ENCODE assay signal across 8 cellular contexts in the genomic region with DNA sequence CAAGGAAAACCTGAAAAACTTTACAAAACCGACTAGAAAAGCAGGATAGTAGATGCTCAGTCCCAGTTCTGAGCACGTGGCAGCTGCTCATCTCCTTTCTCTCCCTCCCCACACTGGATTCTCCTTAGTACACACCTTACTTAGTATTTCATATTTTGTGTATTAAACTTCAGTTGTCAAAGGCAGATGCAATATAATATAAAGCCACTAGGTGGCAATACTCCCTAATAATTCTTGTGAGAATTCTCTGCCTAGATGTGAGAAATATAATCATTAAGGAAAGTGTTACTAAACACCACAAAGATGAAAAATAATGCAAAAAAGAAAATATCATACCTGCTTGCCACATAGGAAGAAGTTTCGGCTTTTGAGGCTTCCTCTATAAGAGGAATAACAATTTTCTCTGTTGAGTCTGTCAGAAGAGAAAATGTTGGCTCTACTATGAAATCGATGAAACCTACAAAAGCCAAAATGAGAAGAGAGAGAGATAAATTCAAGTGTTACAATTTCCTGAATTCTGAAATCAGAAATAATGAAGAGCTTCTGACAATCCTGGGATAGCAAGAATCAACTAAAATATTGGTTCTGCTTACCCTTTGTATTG.
DNase-seq lines count a peak whose midpoint lies in the region; ATAC-seq lines count a peak whose summit lies in the region.

No MANE protein-coding gene starts in this region.

- H3K4me3 Mint-ChIP-seq in activated T-cell treated with anti-CD3 and anti-CD28 coated beads, Interleukin-2, amount 50 U/mL, for 4 hours: no peak overlapping the region

- H3K9ac ChIP-seq in neuronal stem cell (ENCODE audit: low read depth, low read length, poor library complexity): no peak overlapping the region

- H3K27me3 Mint-ChIP-seq in activated T-cell treated with anti-CD3 and anti-CD28 coated beads, Interleukin-2, amount 50 U/mL, for 4 hours (ENCODE audit: low read depth): peaks cover 5% of the 10 kb centered on the region

- H3K36me3 Mint-ChIP-seq in activated T-cell treated with anti-CD3 and anti-CD28 coated beads, Interleukin-2, amount 50 U/mL, for 4 hours (ENCODE audit: insufficient read depth): no peaks in the 10 kb centered on the region

- H3K4me3 ChIP-seq in neuronal stem cell (ENCODE audit: low read length in 2 of 2): no peak overlapping the region

- H2BK120ac ChIP-seq in neuronal stem cell (ENCODE audit: low read depth, low read length): no peak overlapping the region

- no peaks in the 10 kb centered on the region for H3K4me1 Mint-ChIP-seq in activated T-cell treated with anti-CD3 and anti-CD28 coated beads, Interleukin-2, amount 50 U/mL, for 4 hours (ENCODE audit: low read depth)

- no peak overlapping the region for H3K4me2 ChIP-seq in neuronal stem cell (ENCODE audit: insufficient read depth, low read length, poor library complexity, severe bottlenecking)

- H3K9me3 ChIP-seq in neuronal stem cell (replicated peaks in 1 of 2; ENCODE audit: control insufficient read depth in 2 of 2, insufficient read depth in 1 of 2, low read depth in 1 of 2, low read length in 2 of 2): peaks cover 2 to 20% of the 10 kb centered on the region in 2 donors

- H3K27me3 ChIP-seq in neuronal stem cell (ENCODE audit: control insufficient read depth in 3 of 3, insufficient read depth in 3 of 3, low read depth in 1 of 3, low read length in 3 of 3): no peaks in the 10 kb centered on the region

- peaks cover 6% of the 10 kb centered on the region for H3K9me3 Mint-ChIP-seq in activated T-cell treated with anti-CD3 and anti-CD28 coated beads, Interleukin-2, amount 50 U/mL, for 4 hours

- no peak overlapping the region for H4K91ac ChIP-seq in neuronal stem cell (ENCODE audit: low read depth, low read length, poor library complexity)

- no peak overlapping the region for H4K8ac ChIP-seq in neuronal stem cell (ENCODE audit: low read depth, low read length)

- H3K27ac ChIP-seq in neuronal stem cell (replicated peaks; ENCODE audit: low read length): no peak overlapping the region

- no peaks in the 10 kb centered on the region for H3K79me1 ChIP-seq in neuronal stem cell (ENCODE audit: low read depth, low read length)

- H3K4me1 ChIP-seq in neuronal stem cell (ENCODE audit: control insufficient read depth in 2 of 2, insufficient read depth in 1 of 2, low read depth in 1 of 2, low read length in 2 of 2): peaks cover 0 to 5% of the 10 kb centered on the region in 2 donors

- no peak overlapping the region for H2AFZ ChIP-seq in neuronal stem cell (ENCODE audit: low read length)

- H2BK15ac ChIP-seq in neuronal stem cell (ENCODE audit: low read length): no peak overlapping the region

- no peak overlapping the region for H2BK5ac ChIP-seq in neuronal stem cell (ENCODE audit: low read length)

- no CpG with 5 or more reads among the region's 4 CpGs for WGBS in neuronal stem cell (ENCODE audit: extremely low coverage in 2 of 2, insufficient read length in 2 of 2, insufficient replicate concordance in 1 of 2), 2 donors

- DNase-seq in CD1c-positive myeloid dendritic cell (ENCODE audit: extremely low spot score) (peak; percentile 68), Kasumi-1 (lab: John Stamatoyannopoulos, UW) (peak; percentile 79 to 80), RPMI7951 (ENCODE audit: low read depth) (peak; percentile 36), neuronal stem cell (ENCODE audit: low spot score) (peak; percentile 33), ecto neural progenitor cell (ENCODE audit: low spot score) (no peak)
- DNase-seq in activated T-cell treated with anti-CD3 and anti-CD28 coated beads, Interleukin-2, amount 50 U/mL, for 4 hours: no peak

- H3K14ac ChIP-seq in neuronal stem cell (ENCODE audit: low read length): no peak overlapping the region

- H3K23ac ChIP-seq in neuronal stem cell (ENCODE audit: low read depth, low read length, poor library complexity): no peak overlapping the region

- ATAC-seq in GM19395 (IDR thresholded peaks at IDR 0.05; ENCODE audit: unreplicated experiment) (peak; percentile 84), esophagus mucosa (peak; percentile 46)
- no peak for ATAC-seq in activated T-cell treated with anti-CD3 and anti-CD28 coated beads, Interleukin-2, amount 50 U/mL, for 4 hours

- peaks cover 0 to 10% of the 10 kb centered on the region in 2 donors for H3K36me3 ChIP-seq in neuronal stem cell (replicated peaks in 1 of 2; ENCODE audit: control insufficient read depth in 2 of 2, insufficient read depth in 2 of 2, low read length in 2 of 2)

- H3K18ac ChIP-seq in neuronal stem cell (ENCODE audit: low read length): no peak overlapping the region

- H3K4ac ChIP-seq in neuronal stem cell (ENCODE audit: low read length): no peak overlapping the region

- no peak overlapping the region for H2BK12ac ChIP-seq in neuronal stem cell (ENCODE audit: low read length)

- H2AK5ac ChIP-seq in neuronal stem cell (ENCODE audit: low read depth, low read length): no peak overlapping the region

Comparison
In these comparisons a context has a peak if more than half of its experiments do, and no peak if none do; other contexts are left out.
1. DNase-seq: peak in CD1c-positive myeloid dendritic cell (single experiment), Kasumi-1 (2 of 2), RPMI7951 (single experiment) and neuronal stem cell (single experiment); none in ecto neural progenitor cell (single experiment) and activated T-cell treated with anti-CD3 and anti-CD28 coated beads, Interleukin-2, amount 50 U/mL, for 4 hours (single experiment).
2. ATAC-seq: peak in GM19395 (single experiment) and esophagus mucosa (single experiment); none in activated T-cell treated with anti-CD3 and anti-CD28 coated beads, Interleukin-2, amount 50 U/mL, for 4 hours (0 of 2).